ENCODE assay signal across 9 cellular contexts in genomic region chr5:125484272-125485002, GRCh38.
DNase-seq lines count a peak whose midpoint lies in the region; ATAC-seq, FAIRE-seq and TF ChIP-seq lines count a peak whose summit lies in the region.
"Had no signal": no experiment of that assay in that cellular context is flagged by ENCODE, and none has a peak within 500 bp of the region (broad histone marks: within the 10 kb centered on the region; RNA-seq: fewer than 3 reads in every experiment).

No MANE protein-coding gene starts in this region.

- DNase-seq in COLO668 (lab: John Stamatoyannopoulos, UW; ENCODE audit: unreplicated experiment) (peak; percentile 56), NCI-H2081 (lab: John Stamatoyannopoulos, UW) (peak; percentile 84 to 94), keratinocyte (ENCODE audit: low read depth, low spot score) (peak; percentile 90), spleen (no peak)
- DNase-seq in activated T-cell treated with anti-CD3 and anti-CD28 coated beads, Interleukin-2, amount 50 U/mL, for 48 hours: no peak

- no peaks in the 10 kb centered on the region for H3K79me2 ChIP-seq in keratinocyte (ENCODE audit: control insufficient read depth, insufficient read depth, low read length)

- dilution Hi-C loops in keratinocyte (cut with MboI; ENCODE audit: extremely low pct_ligation_motif_present, low sequenced_read_pairs): no loop called here

- H3K9me3 ChIP-seq in keratinocyte (ENCODE audit: control insufficient read depth, low read depth, low read length) (no peaks in the 10 kb centered on the region), spleen (no peaks in the 10 kb centered on the region)

- intact Hi-C loops in spleen (cut with DNase I; ENCODE audit: low total_unique reads): no loop called here

- H3K4me1 Mint-ChIP-seq in brain: peaks cover 69% of the 10 kb centered on the region

- peak overlapping the region; percentile 76 to 98 (median 84) for H3K27ac Mint-ChIP-seq in brain
- H3K27ac Mint-ChIP-seq: dendritic cell treated with granulocyte-macrophage colony-stimulating factor and Interleukin-4, amounts not matched to agents 40 ng/mL and 50 ng/mL, for 4 days had no signal

- FAIRE-seq in keratinocyte (lab: Jason Lieb, UNC): peak; percentile 84

- H3K27me3 Mint-ChIP-seq in brain: peaks cover 7% of the 10 kb centered on the region
- H3K27me3 Mint-ChIP-seq: dendritic cell treated with granulocyte-macrophage colony-stimulating factor and Interleukin-4, amounts not matched to agents 40 ng/mL and 50 ng/mL, for 4 days had no signal

- no peaks in the 10 kb centered on the region for H3K36me3 ChIP-seq in keratinocyte (ENCODE audit: control insufficient read depth in 2 of 2, extremely low read depth in 1 of 2, insufficient read depth in 2 of 2, low read length in 2 of 2)
- no peaks in the 10 kb centered on the region for H3K36me3 ChIP-seq in spleen

- H3K27ac ChIP-seq in keratinocyte (ENCODE audit: control insufficient read depth, insufficient read depth, low read length) (peak overlapping the region; percentile 93), spleen (peak overlapping the region in 5 of 8 donors; percentile 24 to 61 (median 42))

- peak overlapping the region; percentile 59 for H3K9ac ChIP-seq in keratinocyte (ENCODE audit: control insufficient read depth, extremely low read depth, insufficient read depth, low read length)

- TF ChIP-seq CTCF in brain (conservative IDR thresholded peaks at IDR 0.05) (no peak), keratinocyte (optimal IDR thresholded peaks at IDR 0.05 in 1 of 3, IDR thresholded peaks at IDR 0.05 in 1 of 3, conservative IDR thresholded peaks at IDR 0.05 in 1 of 3; ENCODE audit: extremely low read depth in 1 of 3, insufficient read depth in 2 of 3, low read length in 3 of 3) (no peak), spleen (IDR thresholded peaks at IDR 0.05 in 8 of 11, conservative IDR thresholded peaks at IDR 0.05 in 3 of 11) (no peak)

- peak overlapping the region; percentile 34 to 79 (median 59) for H3K4me3 Mint-ChIP-seq in brain
- H3K4me3 Mint-ChIP-seq: dendritic cell treated with granulocyte-macrophage colony-stimulating factor and Interleukin-4, amounts not matched to agents 40 ng/mL and 50 ng/mL, for 4 days had no signal

- 25 to 40% (median 34%) methylated on average over 8 of the region's 8 CpGs for WGBS in spleen, 5 donors

- H3K9me3 Mint-ChIP-seq in brain: peaks cover 0 to 8% (median 6%) of the 10 kb centered on the region in 5 experiments
- H3K9me3 Mint-ChIP-seq: dendritic cell treated with granulocyte-macrophage colony-stimulating factor and Interleukin-4, amounts not matched to agents 40 ng/mL and 50 ng/mL, for 4 days had no signal

- H3K4me1 ChIP-seq in keratinocyte (ENCODE audit: control insufficient read depth, extremely low read depth, insufficient read depth, low read length) (peaks cover 36% of the 10 kb centered on the region), spleen (peaks cover 0 to 20% (median 2%) of the 10 kb centered on the region in 6 donors)

- no peak for TF ChIP-seq POLR2A in spleen (IDR thresholded peaks at IDR 0.05)

- H3K27me3 ChIP-seq in keratinocyte (ENCODE audit: control insufficient read depth, extremely low read depth, insufficient read depth, low read length) (no peaks in the 10 kb centered on the region), spleen (replicated peaks in 1 of 7) (no peaks in the 10 kb centered on the region)

- H3K4me3 ChIP-seq in keratinocyte (ENCODE audit: control insufficient read depth in 2 of 3, extremely low read depth in 1 of 3, insufficient read depth in 2 of 3, low read depth in 1 of 3, low read length in 3 of 3) (peak overlapping the region in 2 of 3 experiments; percentile 28 to 53), spleen (no peak overlapping the region)

- H3K9me1 ChIP-seq in keratinocyte (ENCODE audit: control insufficient read depth, extremely low read depth, insufficient read depth, low read length): no peaks in the 10 kb centered on the region

- H2AFZ ChIP-seq in keratinocyte (ENCODE audit: control insufficient read depth, low read length): peak overlapping the region; percentile 14

- H4K20me1 ChIP-seq in keratinocyte (ENCODE audit: control insufficient read depth, extremely low read depth, insufficient read depth, low read length): no peaks in the 10 kb centered on the region

- no peak for ATAC-seq in HG02885 (IDR thresholded peaks at IDR 0.05; ENCODE audit: poor library complexity, unreplicated experiment)
- ATAC-seq in HG02642 (IDR thresholded peaks at IDR 0.05; ENCODE audit: poor library complexity, unreplicated experiment): no peak

- H3K36me3 Mint-ChIP-seq in brain: no peaks in the 10 kb centered on the region

- H3K4me2 ChIP-seq in keratinocyte (ENCODE audit: control insufficient read depth, extremely low read depth, insufficient read depth, low read depth, low read length): peak overlapping the region; percentile 83

Comparison
In these comparisons a context has a peak if more than half of its experiments do, and no peak if none do; other contexts are left out.
1. DNase-seq: peak in COLO668 (single experiment), NCI-H2081 (2 of 2) and keratinocyte (single experiment); none in spleen (single experiment) and activated T-cell treated with anti-CD3 and anti-CD28 coated beads, Interleukin-2, amount 50 U/mL, for 48 hours (0 of 2).
2. H3K4me3 ChIP-seq: peak in keratinocyte (2 of 3); none in spleen (0 of 8).